In the genomic region with DNA sequence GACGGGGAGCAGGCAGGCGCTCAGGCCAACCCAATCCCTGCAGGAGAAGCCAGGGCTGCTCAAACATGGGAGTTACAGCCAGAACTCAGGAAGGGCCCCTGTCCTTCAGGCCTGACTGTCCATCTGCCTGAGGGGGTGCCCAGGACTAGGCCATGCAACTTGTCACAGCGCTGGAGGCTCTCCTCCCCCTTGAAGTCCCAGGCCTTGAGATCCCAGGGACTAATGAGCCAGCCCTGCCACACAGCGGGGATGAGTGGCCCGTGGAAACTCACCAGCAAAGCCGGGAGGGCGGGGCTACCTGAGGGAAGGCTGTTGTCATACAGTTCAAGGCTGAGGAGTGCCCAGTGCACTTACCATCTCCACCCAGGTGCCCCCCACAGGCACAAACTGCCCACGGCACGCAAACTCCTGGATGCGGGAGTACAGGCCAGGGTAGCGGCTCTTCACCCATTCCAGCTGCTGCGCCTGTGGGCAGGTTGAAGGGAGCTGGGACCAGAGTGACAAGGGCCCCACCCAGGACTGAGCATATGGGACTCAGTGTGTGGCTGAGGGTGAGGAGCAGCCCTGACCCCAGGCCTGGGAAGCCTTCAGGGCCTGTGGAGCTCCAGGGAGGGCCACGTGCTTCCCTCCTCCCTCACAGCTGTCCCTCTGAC, we compare ENCODE assay signal across 17 cellular contexts. TPM values are rescaled to one million over a fixed set of nuclear protein-coding genes. Genes with fewer than 3 reads are reported as not detected.
DNase-seq lines count a peak whose midpoint lies in the region; ATAC-seq and TF ChIP-seq lines count a peak whose summit lies in the region.
"Had no signal": no experiment of that assay in that cellular context is flagged by ENCODE, and none has a peak within 500 bp of the region (broad histone marks: within the 10 kb centered on the region; RNA-seq: fewer than 3 reads in every experiment).

No MANE protein-coding gene starts in this region.

- H3K36me3 Mint-ChIP-seq in activated T-cell treated with anti-CD3 and anti-CD28 coated beads, Interleukin-2, amount 50 U/mL, for 24 hours (ENCODE audit: low read depth): peaks cover 95% of the 10 kb centered on the region
- H3K36me3 Mint-ChIP-seq in activated T-cell treated with anti-CD3 and anti-CD28 coated beads, Interleukin-2, amount 50 U/mL, for 4 hours (ENCODE audit: insufficient read depth): peaks cover 23% of the 10 kb centered on the region
- H3K36me3 Mint-ChIP-seq in immature natural killer cell: peaks cover 0 to 26% (median 7%) of the 10 kb centered on the region in 3 donors
- H3K36me3 Mint-ChIP-seq in activated T-helper 17 cell treated with anti-CD3 and anti-CD28 coated beads, Interleukin-2, amount 50 U/mL, for 72 hours (ENCODE audit: low read depth): peaks cover 43% of the 10 kb centered on the region

- H3K27me3 Mint-ChIP-seq in activated T-cell treated with anti-CD3 and anti-CD28 coated beads, Interleukin-2, amount 50 U/mL, for 24 hours: no peaks in the 10 kb centered on the region
- no peaks in the 10 kb centered on the region for H3K27me3 Mint-ChIP-seq in activated T-cell treated with anti-CD3 and anti-CD28 coated beads, Interleukin-2, amount 50 U/mL, for 4 hours (ENCODE audit: low read depth)
- peaks cover 0 to 4% (median 0%) of the 10 kb centered on the region in 3 donors for H3K27me3 Mint-ChIP-seq in immature natural killer cell (ENCODE audit: low read depth in 3 of 3)
- no peaks in the 10 kb centered on the region for H3K27me3 Mint-ChIP-seq in activated T-helper 17 cell treated with anti-CD3 and anti-CD28 coated beads, Interleukin-2, amount 50 U/mL, for 72 hours

- intact Hi-C loops in uterus (cut with DNase I; ENCODE audit: low total_unique reads): loop anchor here (10.0 kb wide), 1 partner anchor 263 kb away; a partner anchor contains a TSS

- no peak for ATAC-seq in activated T-cell treated with anti-CD3 and anti-CD28 coated beads, Interleukin-2, amount 50 U/mL, for 4 hours
- ATAC-seq in RWPE2 (ENCODE audit: low read depth): peak; percentile 3; the same call in 1 of the 3 replicates
- no peak for ATAC-seq in activated T-helper 17 cell treated with anti-CD3 and anti-CD28 coated beads, Interleukin-2, amount 50 U/mL, for 72 hours (replicated peaks)
- ATAC-seq: CD8-positive, alpha-beta T cell had no signal

- H3K27ac ChIP-seq in RWPE2 (ENCODE audit: poor library complexity, severe bottlenecking) (no peak overlapping the region), uterus (no peak overlapping the region), right atrium auricular region (no peak overlapping the region)
- H3K27ac ChIP-seq: SJSA1 had no signal

- TF ChIP-seq CTCF in RWPE2 (IDR thresholded peaks at IDR 0.05; ENCODE audit: poor library complexity, severe bottlenecking) (no peak), uterus (IDR thresholded peaks at IDR 0.05) (no peak), right atrium auricular region (IDR thresholded peaks at IDR 0.05) (no peak)

- H3K27me3 ChIP-seq in RWPE2 (ENCODE audit: insufficient read depth, poor library complexity, severe bottlenecking) (no peaks in the 10 kb centered on the region), uterus (no peaks in the 10 kb centered on the region), right atrium auricular region (no peaks in the 10 kb centered on the region)
- H3K27me3 ChIP-seq: SJSA1 had no signal

- no peaks in the 10 kb centered on the region for H3K4me1 ChIP-seq in RWPE2 (ENCODE audit: insufficient read depth, poor library complexity, severe bottlenecking)
- H3K4me1 ChIP-seq in uterus: no peaks in the 10 kb centered on the region
- H3K4me1 ChIP-seq in right atrium auricular region: peaks cover 0 to 1% of the 10 kb centered on the region in 2 donors

- no peak overlapping the region for H3K4me3 Mint-ChIP-seq in activated T-cell treated with anti-CD3 and anti-CD28 coated beads, Interleukin-2, amount 50 U/mL, for 24 hours
- H3K4me3 Mint-ChIP-seq in activated T-cell treated with anti-CD3 and anti-CD28 coated beads, Interleukin-2, amount 50 U/mL, for 4 hours: no peak overlapping the region
- no peak overlapping the region for H3K4me3 Mint-ChIP-seq in immature natural killer cell
- H3K4me3 Mint-ChIP-seq in activated T-helper 17 cell treated with anti-CD3 and anti-CD28 coated beads, Interleukin-2, amount 50 U/mL, for 72 hours: no peak overlapping the region
- H3K4me3 Mint-ChIP-seq: CD8-positive, alpha-beta T cell; H9 had no signal

- no peak for TF ChIP-seq POLR2A in uterus (IDR thresholded peaks at IDR 0.05)

- H3K4me1 Mint-ChIP-seq in activated T-cell treated with anti-CD3 and anti-CD28 coated beads, Interleukin-2, amount 50 U/mL, for 24 hours (ENCODE audit: low read depth): peaks cover 5% of the 10 kb centered on the region
- H3K4me1 Mint-ChIP-seq in activated T-cell treated with anti-CD3 and anti-CD28 coated beads, Interleukin-2, amount 50 U/mL, for 4 hours (ENCODE audit: low read depth): peaks cover 6% of the 10 kb centered on the region
- H3K4me1 Mint-ChIP-seq in immature natural killer cell: peaks cover 1 to 5% of the 10 kb centered on the region in 2 donors
- H3K4me1 Mint-ChIP-seq in activated T-helper 17 cell treated with anti-CD3 and anti-CD28 coated beads, Interleukin-2, amount 50 U/mL, for 72 hours: no peaks in the 10 kb centered on the region
- H3K4me1 Mint-ChIP-seq: H9 had no signal

- H3K4me3 ChIP-seq in RWPE2 (ENCODE audit: severe bottlenecking) (no peak overlapping the region), uterus (no peak overlapping the region), right atrium auricular region (no peak overlapping the region)
- H3K4me3 ChIP-seq: SJSA1 had no signal

- H3K9me3 ChIP-seq in RWPE2 (ENCODE audit: severe bottlenecking) (no peaks in the 10 kb centered on the region), uterus (no peaks in the 10 kb centered on the region), right atrium auricular region (no peaks in the 10 kb centered on the region)
- H3K9me3 ChIP-seq: SJSA1 had no signal

- H3K36me3 ChIP-seq in RWPE2 (ENCODE audit: low read depth): peaks cover 75% of the 10 kb centered on the region
- no peaks in the 10 kb centered on the region for H3K36me3 ChIP-seq in uterus
- peaks cover 88% of the 10 kb centered on the region for H3K36me3 ChIP-seq in right atrium auricular region

- peak; percentile 22 for DNase-seq in activated T-cell treated with anti-CD3 and anti-CD28 coated beads, Interleukin-2, amount 50 U/mL, for 24 hours
- DNase-seq in activated T-cell treated with anti-CD3 and anti-CD28 coated beads, Interleukin-2, amount 50 U/mL, for 4 hours: no peak
- DNase-seq in RWPE2 (ENCODE audit: low spot score): no peak
- peak; percentile 53 for DNase-seq in islet precursor cell
- no peak for DNase-seq in uterus
- DNase-seq in immature natural killer cell: no peak
- no peak for DNase-seq in right atrium auricular region (ENCODE audit: low spot score)
- DNase-seq: DMS79, H9, NCI-H1417 treated with DMSO at 0.1 percent for 48 hours, NCI-H187 treated with DMSO at 0.1 percent for 48 hours, NCI-H2227 treated with DMSO at 0.1 percent for 48 hours, NCI-H510A treated with DMSO at 0.1 percent for 48 hours, NCI-H82 had no signal

- H3K27ac Mint-ChIP-seq in activated T-cell treated with anti-CD3 and anti-CD28 coated beads, Interleukin-2, amount 50 U/mL, for 24 hours: no peak overlapping the region
- no peak overlapping the region for H3K27ac Mint-ChIP-seq in immature natural killer cell
- no peak overlapping the region for H3K27ac Mint-ChIP-seq in activated T-helper 17 cell treated with anti-CD3 and anti-CD28 coated beads, Interleukin-2, amount 50 U/mL, for 72 hours
- H3K27ac Mint-ChIP-seq: CD8-positive, alpha-beta T cell had no signal

- H3K9me3 Mint-ChIP-seq in activated T-cell treated with anti-CD3 and anti-CD28 coated beads, Interleukin-2, amount 50 U/mL, for 24 hours: no peaks in the 10 kb centered on the region
- H3K9me3 Mint-ChIP-seq in activated T-cell treated with anti-CD3 and anti-CD28 coated beads, Interleukin-2, amount 50 U/mL, for 4 hours: no peaks in the 10 kb centered on the region
- H3K9me3 Mint-ChIP-seq in immature natural killer cell: no peaks in the 10 kb centered on the region
- H3K9me3 Mint-ChIP-seq in activated T-helper 17 cell treated with anti-CD3 and anti-CD28 coated beads, Interleukin-2, amount 50 U/mL, for 72 hours: no peaks in the 10 kb centered on the region
- H3K9me3 Mint-ChIP-seq: CD8-positive, alpha-beta T cell; H9 had no signal

RNA-seq across cellular contexts. Expression of a gene that starts 6.3 kb away (rescaled TPM):
- 100 to 1,000 TPM; 185 to 247 (median 216) TPM for total RNA-seq in activated T-cell treated with anti-CD3 and anti-CD28 coated beads, Interleukin-2, amount 50 U/mL, for 4 hours
- total RNA-seq in uterus: 100 to 1,000 TPM; 154 to 330 (median 180) TPM
- 10 to 100 TPM; 25.6 to 50.8 (median 30.1) TPM for polyA plus RNA-seq in immature natural killer cell
- total RNA-seq in right atrium auricular region: 10 to 100 TPM; 63.2 to 81.8 TPM
- 100 to 1,000 TPM; 114 to 245 TPM for total RNA-seq in activated T-helper 17 cell treated with anti-CD3 and anti-CD28 coated beads, Interleukin-2, amount 50 U/mL, for 72 hours

RNA-seq across cellular contexts. Expression of a gene that starts 15.3 kb away (rescaled TPM):
- total RNA-seq in activated T-cell treated with anti-CD3 and anti-CD28 coated beads, Interleukin-2, amount 50 U/mL, for 4 hours: 1 to 10 TPM in 2 of 3 donors, under 1 TPM in 1; 0.79 to 2.1 (median 2.1) TPM
- total RNA-seq in uterus (100 to 1,000 TPM in 1 of 4 donors, 10 to 100 TPM in 2, 1 to 10 TPM in 1; 6.5 to 155 (median 37.2) TPM), right atrium auricular region (10 to 100 TPM in 1 of 2 donors, 1 to 10 TPM in 1; 6.0 to 11.7 TPM)
- 10 to 100 TPM; 20.7 to 23.8 (median 22.4) TPM for polyA plus RNA-seq in immature natural killer cell
- 10 to 100 TPM; 11.6 to 56.7 TPM for total RNA-seq in activated T-helper 17 cell treated with anti-CD3 and anti-CD28 coated beads, Interleukin-2, amount 50 U/mL, for 72 hours

RNA-seq across cellular contexts. Expression of a gene that starts 26.3 kb away (rescaled TPM):
- total RNA-seq in activated T-cell treated with anti-CD3 and anti-CD28 coated beads, Interleukin-2, amount 50 U/mL, for 4 hours: 10 to 100 TPM; 78.3 to 84.4 (median 79.9) TPM
- total RNA-seq in uterus (10 to 100 TPM; 29.9 to 53.0 (median 37.9) TPM), right atrium auricular region (10 to 100 TPM; 47.2 to 52.4 TPM)
- polyA plus RNA-seq in immature natural killer cell: 100 to 1,000 TPM in 1 of 3 donors, 10 to 100 TPM in 2; 83.4 to 103 (median 94.4) TPM
- total RNA-seq in activated T-helper 17 cell treated with anti-CD3 and anti-CD28 coated beads, Interleukin-2, amount 50 U/mL, for 72 hours: 10 to 100 TPM; 69.9 to 78.9 TPM

Comparison
In these comparisons a context has a peak if more than half of its experiments do, and no peak if none do; other contexts are left out.
1. DNase-seq: peak in activated T-cell treated with anti-CD3 and anti-CD28 coated beads, Interleukin-2, amount 50 U/mL, for 24 hours (single experiment) and islet precursor cell (single experiment); none in activated T-cell treated with anti-CD3 and anti-CD28 coated beads, Interleukin-2, amount 50 U/mL, for 4 hours (single experiment), RWPE2 (single experiment), uterus (0 of 2), immature natural killer cell (0 of 3) and right atrium auricular region (single experiment).